Comparison of ENCODE assay signal across 1 cellular context in the genomic region with DNA sequence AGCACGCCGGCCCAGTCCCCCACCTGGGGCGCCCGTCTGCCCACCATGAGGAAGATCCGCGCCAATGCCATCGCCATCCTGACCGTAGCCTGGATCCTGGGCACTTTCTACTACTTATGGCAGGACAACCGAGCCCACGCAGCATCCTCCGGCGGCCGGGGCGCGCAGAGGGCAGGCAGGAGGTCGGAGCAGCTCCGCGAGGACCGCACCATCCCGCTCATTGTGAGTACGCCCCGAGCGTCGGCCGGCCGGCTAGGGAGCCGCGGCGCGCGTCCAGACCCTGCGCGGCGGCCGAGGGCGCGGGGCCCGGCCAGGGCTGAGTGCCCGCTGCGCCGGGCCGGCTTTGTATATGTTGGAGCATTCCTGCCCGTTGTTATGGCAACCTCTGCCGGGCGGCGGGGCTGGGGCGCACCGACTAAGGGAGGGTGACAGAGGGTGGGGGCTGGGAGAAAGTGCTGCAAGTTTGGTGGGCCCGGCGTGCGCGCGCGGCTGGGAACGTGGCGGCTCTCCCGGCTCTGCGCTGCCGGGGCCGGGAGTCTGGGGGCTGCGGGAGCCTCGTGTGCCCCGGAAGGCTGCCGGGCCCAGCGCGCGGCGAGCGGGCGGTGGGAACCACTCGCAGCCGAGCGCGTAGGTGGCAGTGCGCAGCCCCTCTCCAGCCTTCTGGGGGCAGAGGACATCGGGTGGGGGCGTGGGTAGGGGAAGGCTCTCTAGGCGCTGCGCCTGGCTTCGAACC.
TF ChIP-seq lines count a peak whose summit lies in the region.

No MANE protein-coding gene starts in this region.

TF ChIP-seq in HepG2, 621 proteins besides CTCF, POLR2A, EP300 and RAD21 (continued from another document):
- TF ChIP-seq GABPA (IDR thresholded peaks at IDR 0.05; ENCODE audit: low read depth, low read length) (0 out of 2 replicates have a peak, but pooled peaks have one; percentile 9), GABPA (CRISPR knock-in tag; IDR thresholded peaks at IDR 0.05; ENCODE audit: low read depth) (no peak), RFX1 (IDR thresholded peaks at IDR 0.05) (peak; percentile 28; the same call in 1 of the 2 replicates), ZNF777 (CRISPR knock-in tag; IDR thresholded peaks at IDR 0.05) (peak; percentile 65; the same call in 1 of the 2 replicates), PHF8 (CRISPR knock-in tag; IDR thresholded peaks at IDR 0.05) (0 out of 2 replicates have a peak, but pooled peaks have one; percentile 11), ZFY (CRISPR knock-in tag; IDR thresholded peaks at IDR 0.05) (peak; percentile 22; the same call in 1 of the 2 replicates), YEATS4 (CRISPR knock-in tag; IDR thresholded peaks at IDR 0.05; ENCODE audit: borderline replicate concordance) (no peak), ZNF274 (CRISPR knock-in tag; IDR thresholded peaks at IDR 0.05) (no peak), KDM5B (CRISPR knock-in tag; IDR thresholded peaks at IDR 0.05; ENCODE audit: borderline replicate concordance) (0 out of 2 replicates have a peak, but pooled peaks have one; percentile 10), BRCA1 (CRISPR knock-in tag; IDR thresholded peaks at IDR 0.05) (no peak)
- TF ChIP-seq, protein P1, sequence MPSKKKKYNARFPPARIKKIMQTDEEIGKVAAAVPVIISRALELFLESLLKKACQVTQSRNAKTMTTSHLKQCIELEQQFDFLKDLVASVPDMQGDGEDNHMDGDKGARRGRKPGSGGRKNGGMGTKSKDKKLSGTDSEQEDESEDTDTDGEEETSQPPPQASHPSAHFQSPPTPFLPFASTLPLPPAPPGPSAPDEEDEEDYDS (CRISPR knock-in tag; IDR thresholded peaks at IDR 0.05) = no peak
- TF ChIP-seq, protein P2, sequence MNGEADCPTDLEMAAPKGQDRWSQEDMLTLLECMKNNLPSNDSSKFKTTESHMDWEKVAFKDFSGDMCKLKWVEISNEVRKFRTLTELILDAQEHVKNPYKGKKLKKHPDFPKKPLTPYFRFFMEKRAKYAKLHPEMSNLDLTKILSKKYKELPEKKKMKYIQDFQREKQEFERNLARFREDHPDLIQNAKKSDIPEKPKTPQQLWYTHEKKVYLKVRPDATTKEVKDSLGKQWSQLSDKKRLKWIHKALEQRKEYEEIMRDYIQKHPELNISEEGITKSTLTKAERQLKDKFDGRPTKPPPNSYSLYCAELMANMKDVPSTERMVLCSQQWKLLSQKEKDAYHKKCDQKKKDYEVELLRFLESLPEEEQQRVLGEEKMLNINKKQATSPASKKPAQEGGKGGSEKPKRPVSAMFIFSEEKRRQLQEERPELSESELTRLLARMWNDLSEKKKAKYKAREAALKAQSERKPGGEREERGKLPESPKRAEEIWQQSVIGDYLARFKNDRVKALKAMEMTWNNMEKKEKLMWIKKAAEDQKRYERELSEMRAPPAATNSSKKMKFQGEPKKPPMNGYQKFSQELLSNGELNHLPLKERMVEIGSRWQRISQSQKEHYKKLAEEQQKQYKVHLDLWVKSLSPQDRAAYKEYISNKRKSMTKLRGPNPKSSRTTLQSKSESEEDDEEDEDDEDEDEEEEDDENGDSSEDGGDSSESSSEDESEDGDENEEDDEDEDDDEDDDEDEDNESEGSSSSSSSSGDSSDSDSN (CRISPR knock-in tag; IDR thresholded peaks at IDR 0.05) = peak; percentile 7; the same call in 1 of the 2 replicates
